ENCODE assay signal across 21 cellular contexts in genomic region chr4:1407657-1408333, GRCh38. TPM values are rescaled to one million over a fixed set of nuclear protein-coding genes. Genes with fewer than 3 reads are reported as not detected.
DNase-seq lines count a peak whose midpoint lies in the region; ATAC-seq and TF ChIP-seq lines count a peak whose summit lies in the region.
"Had no signal": no experiment of that assay in that cellular context is flagged by ENCODE, and none has a peak within 500 bp of the region (broad histone marks: within the 10 kb centered on the region; RNA-seq: fewer than 3 reads in every experiment).

No MANE protein-coding gene starts in this region.

- TF ChIP-seq CTCF in GM20000 (IDR thresholded peaks at IDR 0.05; ENCODE audit: extremely low read depth, missing control alignments) (no peak), brain (conservative IDR thresholded peaks at IDR 0.05) (no peak), GM13976 (IDR thresholded peaks at IDR 0.05; ENCODE audit: borderline replicate concordance, control extremely low read depth, extremely low read depth, insufficient read depth, missing control alignments) (no peak)

- H3K27me3 Mint-ChIP-seq in brain (peaks cover 89% of the 10 kb centered on the region), naive B cell (peaks cover 34 to 72% (median 63%) of the 10 kb centered on the region in 3 donors)

- H3K36me3 Mint-ChIP-seq in brain = no peaks in the 10 kb centered on the region
- H3K36me3 Mint-ChIP-seq in naive B cell = peaks cover 0 to 10% of the 10 kb centered on the region in 2 donors

- H3K4me1 Mint-ChIP-seq in brain (peaks cover 4% of the 10 kb centered on the region), naive B cell (peaks cover 11 to 20% (median 12%) of the 10 kb centered on the region in 3 donors)

- peak; percentile 6 for DNase-seq in activated T-cell treated with anti-CD3 and anti-CD28 coated beads, Interleukin-2, amount 50 U/mL, for 1 hour
- DNase-seq in activated T-cell treated with anti-CD3 and anti-CD28 coated beads for 4 hours (no peak), GM20000 (ENCODE audit: low spot score) (peak; percentile 24), naive B cell (no peak), GM13976 (ENCODE audit: low spot score) (no peak)
- DNase-seq: activated CD4-positive, CD25-positive, alpha-beta regulatory T cell; activated naive CD4-positive, alpha-beta T cell treated with anti-CD3 and anti-CD28 coated beads, Interleukin-2, amount 10 ng/mL, durations not matched to agents 7 days and 5 days; effector memory CD8-positive, alpha-beta T cell; MG63; NCI-H187; NCI-H226; PC-3; SIG-M5; transverse colon had no signal

- in situ Hi-C loops in GM13976 (cut with MboI; ENCODE audit: low sequenced_read_pairs, unreplicated experiment) = no loop called here

- peaks cover 0 to 13% (median 0%) of the 10 kb centered on the region in 5 experiments for H3K9me3 Mint-ChIP-seq in brain
- H3K9me3 Mint-ChIP-seq in naive B cell = peaks cover 0 to 6% (median 3%) of the 10 kb centered on the region in 7 donors
- H3K9me3 Mint-ChIP-seq: stimulated activated naive CD8-positive, alpha-beta T cell treated with anti-CD3 and anti-CD28 coated beads, Interleukin-15, amount 100 ng/mL, for 72 hours had no signal

- ATAC-seq in naive B cell (ENCODE audit: low read depth in 2 of 2) = no peak
- no peak for ATAC-seq in HG03378 (IDR thresholded peaks at IDR 0.05; ENCODE audit: unreplicated experiment)
- ATAC-seq in GM21737 (IDR thresholded peaks at IDR 0.05; ENCODE audit: unreplicated experiment) = no peak
- ATAC-seq: effector memory CD8-positive, alpha-beta T cell; naive thymus-derived CD8-positive, alpha-beta T cell; PC-3; stimulated activated naive CD8-positive, alpha-beta T cell treated with anti-CD3 and anti-CD28 coated beads, Interleukin-15, amount 100 ng/mL, for 72 hours had no signal

- peak overlapping the region; percentile 40 to 80 (median 52) for H3K4me3 Mint-ChIP-seq in brain
- peak overlapping the region in 5 of 8 donors; percentile 6 to 80 (median 42) for H3K4me3 Mint-ChIP-seq in naive B cell
- H3K4me3 Mint-ChIP-seq: effector memory CD8-positive, alpha-beta T cell; stimulated activated naive CD8-positive, alpha-beta T cell treated with anti-CD3 and anti-CD28 coated beads, Interleukin-15, amount 100 ng/mL, for 72 hours had no signal

- no peak overlapping the region for H3K27ac Mint-ChIP-seq in brain
- H3K27ac Mint-ChIP-seq in naive B cell = peak overlapping the region in 2 of 6 donors; percentile 88 to 93
- H3K27ac Mint-ChIP-seq: effector memory CD8-positive, alpha-beta T cell had no signal

RNA-seq across cellular contexts. Expression of gene NKX1-1, which starts 1.6 kb away (rescaled TPM):
- polyA plus RNA-seq in brain (ENCODE audit: insufficient read depth, low read depth, low replicate concordance) (not detected), naive B cell (ENCODE audit: low read depth in 6 of 6) (not detected)
- polyA plus RNA-seq: CD8-positive, alpha-beta memory T cell; fibroblast of lung; naive thymus-derived CD8-positive, alpha-beta T cell had no signal

Comparison
In these comparisons a context has a peak if more than half of its experiments do, and no peak if none do; other contexts are left out.
1. DNase-seq: peak in activated T-cell treated with anti-CD3 and anti-CD28 coated beads, Interleukin-2, amount 50 U/mL, for 1 hour (single experiment) and GM20000 (single experiment); none in activated T-cell treated with anti-CD3 and anti-CD28 coated beads for 4 hours (single experiment), naive B cell (single experiment) and GM13976 (single experiment).